Comparison of ENCODE assay signal across 8 cellular contexts in genomic region chr1:119141020-119141424, GRCh38. TPM values are rescaled to one million over a fixed set of nuclear protein-coding genes. Genes with fewer than 3 reads are reported as not detected.
DNase-seq lines count a peak whose midpoint lies in the region; ATAC-seq, FAIRE-seq and TF ChIP-seq lines count a peak whose summit lies in the region.

No MANE protein-coding gene starts in this region.

- 0 out of 2 replicates have a peak overlapping the region, but pooled peaks have one; percentile 12 for H2AFZ ChIP-seq in H1 (ENCODE audit: low read length)
- peak overlapping the region; percentile 70 for H2AFZ ChIP-seq in neural cell (ENCODE audit: low read depth, low read length)

- no peaks in the 10 kb centered on the region for H3F3A ChIP-seq in neural cell (ENCODE audit: insufficient read depth, low read length, poor library complexity, severe bottlenecking)

- no peak overlapping the region for H3K56ac ChIP-seq in H1 (replicated peaks; ENCODE audit: insufficient read length, low read depth, low read length)

- CTCF ChIA-PET in activated B cell treated with CpG ODN at 0.5 μM for 24 hours (lab: Charles Lee) (no interaction called here), H1 (lab: Charles Lee; ENCODE audit: partially characterized antibody) (interaction anchor here (0.9 to 2.3 kb wide), 12 partner anchors 9 to 987 kb away, joined by 3 to 7 read pairs (median 4); no protein-coding TSS in a partner anchor)

- H3K36me3 ChIP-seq in HUES64 (ENCODE audit: insufficient read depth, low read length), result no peaks in the 10 kb centered on the region
- no peaks in the 10 kb centered on the region for H3K36me3 ChIP-seq in H1 (ENCODE audit: control insufficient read depth in 2 of 4, insufficient read depth in 4 of 4, low read length in 3 of 4)
- H3K36me3 ChIP-seq in neural cell (ENCODE audit: insufficient read depth, low read length), result no peaks in the 10 kb centered on the region

- H3K79me2 ChIP-seq in H1 (ENCODE audit: control insufficient read depth in 1 of 2, insufficient read depth in 2 of 2, low read length in 2 of 2) (peaks cover 0 to 11% of the 10 kb centered on the region in 2 experiments; a peak in 2 of 4 replicates), neural cell (replicated peaks; ENCODE audit: insufficient read depth, low read length) (peaks cover 5% of the 10 kb centered on the region)

- H2BK15ac ChIP-seq in H1 (ENCODE audit: low read length), result no peak overlapping the region

- no peaks in the 10 kb centered on the region for H3K79me1 ChIP-seq in H1 (ENCODE audit: low read depth, low read length)

- ATAC-seq in activated B cell treated with CpG ODN at 0.5 μM for 24 hours (ENCODE audit: low read depth) (no peak), GM21528 (IDR thresholded peaks at IDR 0.05; ENCODE audit: low FRiP score, unreplicated experiment) (no peak)

- TF ChIP-seq CTCF in activated B cell treated with CpG ODN at 0.5 μM for 24 hours (IDR thresholded peaks at IDR 0.05), result no peak
- peak; percentile 30 to 52 (median 49); a peak in 3 of 4 replicates for TF ChIP-seq CTCF in H1 (IDR thresholded peaks at IDR 0.05; ENCODE audit: control extremely low read depth in 1 of 3, insufficient read depth in 1 of 3, low read depth in 1 of 3, low read length in 3 of 3)
- peak; percentile 39 for TF ChIP-seq CTCF in neural cell (IDR thresholded peaks at IDR 0.05; ENCODE audit: poor library complexity, severe bottlenecking)
- peak; percentile 49 for TF ChIP-seq CTCF in type B pancreatic cell (conservative IDR thresholded peaks at IDR 0.05)

- peaks cover 0 to 2% of the 10 kb centered on the region in 2 experiments for H4K20me1 ChIP-seq in H1 (replicated peaks in 1 of 2; ENCODE audit: control insufficient read depth in 1 of 2, insufficient read depth in 2 of 2, low read length in 2 of 2)
- no peaks in the 10 kb centered on the region for H4K20me1 ChIP-seq in neural cell (ENCODE audit: insufficient read depth)

- H3K27ac Mint-ChIP-seq in activated B cell treated with CpG ODN at 0.5 μM for 24 hours (no peak overlapping the region), type B pancreatic cell (no peak overlapping the region)

- TF ChIP-seq RAD21 in H1 (IDR thresholded peaks at IDR 0.05 in 1 of 2, conservative IDR thresholded peaks at IDR 0.05 in 1 of 2; ENCODE audit: low read depth in 2 of 2, low read length in 2 of 2) (peak; percentile 19 to 26; a peak in 2 of 4 replicates), neural cell (conservative IDR thresholded peaks at IDR 0.05) (no peak)

- peaks cover 14% of the 10 kb centered on the region for H3K36me3 Mint-ChIP-seq in activated B cell treated with CpG ODN at 0.5 μM for 24 hours (ENCODE audit: low read depth)
- H3K36me3 Mint-ChIP-seq in type B pancreatic cell, result peaks cover 16% of the 10 kb centered on the region

- no peak overlapping the region for H2BK120ac ChIP-seq in H1 (replicated peaks; ENCODE audit: low read depth, low read length)

- intact Hi-C loops in activated B cell treated with CpG ODN at 0.5 μM for 24 hours (cut with micrococcal nuclease), result loop anchor here (5.0 to 10.0 kb wide), 3 partner anchors 186 to 1774 kb away; partner anchors contain the start of genes MAN1A2 and SEC22B

- H3K4ac ChIP-seq in H1 (replicated peaks; ENCODE audit: insufficient read length, low read depth, low read length), result no peak overlapping the region

- no peak overlapping the region for H2BK12ac ChIP-seq in H1 (ENCODE audit: low read depth, low read length)

- H3K4me3 ChIP-seq in HUES64 (ENCODE audit: low read length), result peak overlapping the region; percentile 82
- H3K4me3 ChIP-seq in H1 (ENCODE audit: extremely low read depth in 1 of 4, insufficient read depth in 2 of 4, low read depth in 3 of 4, low read length in 4 of 4), result peak overlapping the region; percentile 62 to 86 (median 76)
- H3K4me3 ChIP-seq in neural cell (ENCODE audit: low read length), result peak overlapping the region; percentile 74

- no peak overlapping the region for H3K23ac ChIP-seq in H1 (ENCODE audit: insufficient read length)

- no peak overlapping the region for H2BK20ac ChIP-seq in H1 (ENCODE audit: low read length)

- TF ChIP-seq EP300 in H1 (IDR thresholded peaks at IDR 0.05; ENCODE audit: borderline replicate concordance in 1 of 2, low read depth in 2 of 2, low read length in 2 of 2), result no peak
- no peak for TF ChIP-seq EP300 in neural cell (conservative IDR thresholded peaks at IDR 0.05; ENCODE audit: poor library complexity, severe bottlenecking)

- H3K27me3 ChIP-seq in HUES64 (ENCODE audit: insufficient read depth, low read length) (no peaks in the 10 kb centered on the region), H1 (replicated peaks in 1 of 4; ENCODE audit: control insufficient read depth in 3 of 4, extremely low read depth in 1 of 4, insufficient read depth in 3 of 4, low read length in 3 of 4) (no peaks in the 10 kb centered on the region), neural cell (ENCODE audit: insufficient read depth, low read depth, low read length) (no peaks in the 10 kb centered on the region)

- peaks cover 7% of the 10 kb centered on the region for H3K23me2 ChIP-seq in H1 (ENCODE audit: low read depth, low read length)

- no peak for FAIRE-seq in H1 (lab: Jason Lieb, UNC)

- peak overlapping the region; percentile 75 to 86 for H3K4me2 ChIP-seq in H1 (ENCODE audit: insufficient read depth in 1 of 2, low read depth in 2 of 2, low read length in 2 of 2)
- peak overlapping the region; percentile 47 for H3K4me2 ChIP-seq in neural cell (ENCODE audit: low read length)

- peak overlapping the region; percentile 45; the same call in 1 of the 2 replicates for H4K8ac ChIP-seq in H1 (ENCODE audit: extremely low read depth, insufficient read depth, low read length)

- WGBS in HUES64, result 64% methylated on average over 11 of the region's 11 CpGs
- WGBS in H1 (ENCODE audit: extremely low coverage in 1 of 2, insufficient coverage in 1 of 2, insufficient read length in 1 of 2, insufficient replicate concordance in 2 of 2, low coverage in 1 of 2, low lambda C conversion rate in 2 of 2, missing lambda C conversion rate in 1 of 2), 2 experiments, result 73% methylated on average over 11 of the region's 11 CpGs; no CpG with 5 or more reads in 1 of the 2 experiments

- no peaks in the 10 kb centered on the region for H3K9me2 ChIP-seq in neural cell (ENCODE audit: insufficient read depth, low read length)

- peak overlapping the region; percentile 39 for H4K5ac ChIP-seq in H1 (ENCODE audit: insufficient read length, low read depth, low read length)

- TF ChIP-seq POLR2A in H1 (IDR thresholded peaks at IDR 0.05; ENCODE audit: control extremely low read depth in 1 of 2, low read depth in 2 of 2, low read length in 2 of 2), result no peak

- H3K9me3 ChIP-seq in HUES64 (ENCODE audit: insufficient read depth, low read depth, low read length), result no peaks in the 10 kb centered on the region
- no peaks in the 10 kb centered on the region for H3K9me3 ChIP-seq in H1 (ENCODE audit: insufficient read depth in 2 of 2, low read depth in 1 of 2, low read length in 1 of 2)
- H3K9me3 ChIP-seq in neural cell (ENCODE audit: low read length), result no peaks in the 10 kb centered on the region

- H3K27me3 Mint-ChIP-seq in activated B cell treated with CpG ODN at 0.5 μM for 24 hours (no peaks in the 10 kb centered on the region), type B pancreatic cell (no peaks in the 10 kb centered on the region)

- no peak overlapping the region for H4K91ac ChIP-seq in H1 (replicated peaks; ENCODE audit: insufficient read length, low read length)

- POLR2A ChIA-PET in activated B cell treated with CpG ODN at 0.5 μM for 24 hours (lab: Charles Lee), result interaction anchor here (0.6 to 1.7 kb wide), 5 partner anchors 13 to 1774 kb away, joined by 3 to 4 read pairs (median 4); partner anchors contain the start of genes MAN1A2 and SEC22B
- POLR2A ChIA-PET in H1 (lab: Charles Lee; ENCODE audit: partially characterized antibody), result interaction anchor here (0.7 to 1.8 kb wide), 9 partner anchors 10 to 148 kb away, joined by 3 to 10 read pairs (median 4); no protein-coding TSS in a partner anchor

- no peak overlapping the region for H3K14ac ChIP-seq in H1 (ENCODE audit: insufficient read length)

- no peak overlapping the region for H3K18ac ChIP-seq in H1 (ENCODE audit: extremely low read depth, low read length)

- H3K4me1 ChIP-seq in HUES64 (ENCODE audit: insufficient read depth, low read length) (peaks cover 11% of the 10 kb centered on the region), H1 (replicated peaks in 1 of 4; ENCODE audit: control insufficient read depth in 3 of 4, insufficient read depth in 4 of 4, low read length in 3 of 4) (peaks cover 0 to 3% (median 3%) of the 10 kb centered on the region in 4 experiments; a peak in 3 of 7 replicates)

- H2AK5ac ChIP-seq in H1 (ENCODE audit: low read depth, low read length), result no peak overlapping the region

- H3K4me3 Mint-ChIP-seq in activated B cell treated with CpG ODN at 0.5 μM for 24 hours (no peak overlapping the region), type B pancreatic cell (no peak overlapping the region)

- H3K4me1 Mint-ChIP-seq in activated B cell treated with CpG ODN at 0.5 μM for 24 hours (peaks cover 4% of the 10 kb centered on the region), type B pancreatic cell (ENCODE audit: unreplicated experiment) (peaks cover 20% of the 10 kb centered on the region)

- H3K9me3 Mint-ChIP-seq in activated B cell treated with CpG ODN at 0.5 μM for 24 hours (no peaks in the 10 kb centered on the region), type B pancreatic cell (no peaks in the 10 kb centered on the region)

- DNase-seq in DMS79 (lab: John Stamatoyannopoulos, UW) (peak; percentile 34), activated B cell treated with CpG ODN at 0.5 μM for 24 hours (peak; percentile 27), H1 (ENCODE audit: low read depth in 1 of 2, low spot score in 2 of 2) (peak in 1 of 2 experiments; percentile 66), type B pancreatic cell (ENCODE audit: extremely low spot score, unreplicated experiment) (no peak), NCI-H2029 (lab: John Stamatoyannopoulos, UW) (no peak)

- no peak overlapping the region for H2BK5ac ChIP-seq in H1 (ENCODE audit: low read depth, low read length)

- H3K27ac ChIP-seq in HUES64 (ENCODE audit: low read depth, low read length) (peak overlapping the region; percentile 86), H1 (ENCODE audit: low read depth, low read length) (peak overlapping the region; percentile 98), neural cell (ENCODE audit: low read length) (peak overlapping the region; percentile 92)

- H3K9ac ChIP-seq in HUES64 (ENCODE audit: low read depth, low read length), result peak overlapping the region; percentile 89
- H3K9ac ChIP-seq in H1 (replicated peaks in 1 of 4; ENCODE audit: extremely low read depth in 1 of 4, low read depth in 3 of 4, low read length in 3 of 4), result peak overlapping the region in 3 of 4 experiments; percentile 92 to 98 (median 96); a peak in 6 of 7 replicates
- H3K9ac ChIP-seq in neural cell (ENCODE audit: low read length), result peak overlapping the region; percentile 83

RNA-seq across cellular contexts. Expression of gene WARS2, which starts 0.6 kb away (rescaled TPM):
- polyA plus RNA-seq in HUES64 (2013, experiment 1 of 2), result 10.0 TPM
- polyA plus RNA-seq in HUES64 (2013, experiment 2 of 2), result 9.9 TPM
- total RNA-seq in activated B cell treated with CpG ODN at 0.5 μM for 24 hours, result 15.1 and 15.2 TPM in 2 replicates
- 12.9 and 13.8 TPM in 2 replicates for total RNA-seq in H1 (2021; fragmentation: NEBNext Ultra II Directional; extraction: Animal tissue kit (Norgen Biotek cat#: 25700))
- polyA plus RNA-seq in H1 (2011; rRNA removed), result 3.4 and 4.3 TPM in 2 replicates
- polyA plus RNA-seq in H1 (2011; cell fraction: cytosol; rRNA removed), result 6.4 TPM
- polyA plus RNA-seq in H1 (2011; cell fraction: nucleus; rRNA removed), result 14.7 TPM
- polyA plus RNA-seq in H1 (2012, experiment 1 of 2), result 7.2 to 12.2 TPM (median 9.8 TPM) in 4 replicates
- polyA plus RNA-seq in H1 (2012, experiment 2 of 2), result 1.1 TPM
- 6.4 TPM for polyA plus RNA-seq in H1 (2013, experiment 1 of 2)
- 6.0 TPM for polyA plus RNA-seq in H1 (2013, experiment 2 of 2)
- polyA minus RNA-seq in H1 (2011; rRNA and poly(A)+ RNA removed), result 18.3 and 21.3 TPM in 2 replicates
- 7.9 TPM for polyA minus RNA-seq in H1 (2011; cell fraction: cytosol; rRNA and poly(A)+ RNA removed)
- polyA minus RNA-seq in H1 (2011; cell fraction: nucleus; rRNA and poly(A)+ RNA removed), result 20.3 TPM
- polyA plus RNA-seq in neural cell, result 4.7 and 4.8 TPM in 2 replicates
- polyA minus RNA-seq in neural cell, result 13.6 and 15.5 TPM in 2 replicates
- total RNA-seq in type B pancreatic cell (ENCODE audit: low replicate concordance), result 13.8 and 14.9 TPM in 2 replicates

Comparison
In these comparisons a context has a peak if more than half of its experiments do, and no peak if none do; other contexts are left out.
1. DNase-seq: peak in DMS79 (single experiment) and activated B cell treated with CpG ODN at 0.5 μM for 24 hours (single experiment); none in type B pancreatic cell (single experiment) and NCI-H2029 (single experiment).
2. Peak in every context shown above with its lines, with median percentiles within 50 percentile points of each other: H3K27ac ChIP-seq, H3K4me3 ChIP-seq and H3K9ac ChIP-seq.